ENCODE assay signal across 1 cellular context in genomic region chr1:245605480-245606156, GRCh38.
TF ChIP-seq lines count a peak whose summit lies in the region.

No MANE protein-coding gene starts in this region.

TF ChIP-seq in GM23338, 12 proteins besides CTCF, POLR2A, EP300 and RAD21 (continued from another document):
- TF ChIP-seq ZNF462 (CRISPR knock-in tag; IDR thresholded peaks at IDR 0.05): no peak
- TF ChIP-seq ETS1 (IDR thresholded peaks at IDR 0.05): no peak
- TF ChIP-seq JUNB (IDR thresholded peaks at IDR 0.05; ENCODE audit: unreplicated experiment): no peak
- TF ChIP-seq STAT1 (IDR thresholded peaks at IDR 0.05; ENCODE audit: unreplicated experiment): no peak
- no peak for TF ChIP-seq NANOG (IDR thresholded peaks at IDR 0.05; ENCODE audit: borderline replicate concordance)
